16 cellular contexts compared by ENCODE assay signal in the genomic region with DNA sequence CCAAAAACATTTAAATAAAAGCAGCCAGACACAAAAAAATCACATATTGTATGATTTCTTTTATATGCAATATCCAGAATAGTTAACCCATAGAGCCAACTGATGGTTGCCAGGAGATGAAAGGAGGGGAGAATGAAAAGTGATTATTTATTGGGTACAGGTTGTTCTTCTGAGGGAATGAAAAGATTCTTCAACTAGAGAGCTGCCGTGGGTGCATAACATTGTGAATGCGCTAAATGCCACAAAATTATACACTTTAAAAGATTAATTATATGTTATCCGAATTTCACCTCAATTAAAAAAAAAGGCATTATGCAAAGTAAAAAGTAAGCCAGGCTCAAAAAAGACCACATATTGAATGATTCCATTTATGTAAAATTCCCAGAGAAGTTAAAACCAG. TPM values are rescaled to one million over a fixed set of nuclear protein-coding genes. Genes with fewer than 3 reads are reported as not detected.
DNase-seq lines count a peak whose midpoint lies in the region; ATAC-seq and TF ChIP-seq lines count a peak whose summit lies in the region.
"Had no signal": no experiment of that assay in that cellular context is flagged by ENCODE, and none has a peak within 500 bp of the region (broad histone marks: within the 10 kb centered on the region; RNA-seq: fewer than 3 reads in every experiment).

No MANE protein-coding gene starts in this region.

- peak overlapping the region in 7 of 11 experiments; percentile 47 to 71 (median 61); a peak in 12 of 22 replicates for H3K27ac ChIP-seq in BLaER1 treated with 17β-estradiol and CSF1 and Interleukin-3, amounts not matched to agents 10 nM and 100 nM
- H3K27ac ChIP-seq in CD8-positive, alpha-beta T cell (ENCODE audit: low read depth, low read length) = peak overlapping the region; percentile 15
- peak overlapping the region; percentile 64 for H3K27ac ChIP-seq in naive thymus-derived CD4-positive, alpha-beta T cell (ENCODE audit: low read depth, low read length)
- H3K27ac ChIP-seq: ascending aorta, RWPE1, thoracic aorta had no signal

- no peak for DNase-seq in CD8-positive, alpha-beta T cell
- no peak for DNase-seq in activated CD8-positive, alpha-beta T cell treated with anti-CD3 and anti-CD28 coated beads, Interleukin-2, amount 10 ng/mL, durations not matched to agents 7 days and 5 days
- no peak for DNase-seq in naive thymus-derived CD4-positive, alpha-beta T cell
- no peak for DNase-seq in HFFc6
- no peak for DNase-seq in cardiac septum (ENCODE audit: low spot score)
- no peak for DNase-seq in activated CD4-positive, alpha-beta T cell treated with anti-CD3 and anti-CD28 coated beads for 48 hours
- DNase-seq: activated CD4-positive, alpha-beta T cell treated with anti-CD3 and anti-CD28 coated beads, Interleukin-2, amount 50 U/mL, for 4 hours; left colon; NCI-H1105; NCI-H510A treated with DMSO at 0.1 percent for 48 hours; retina had no signal

- H3K9me3 Mint-ChIP-seq in CD8-positive, alpha-beta T cell = peaks cover 5% of the 10 kb centered on the region
- peaks cover 17% of the 10 kb centered on the region for H3K9me3 Mint-ChIP-seq in activated CD8-positive, alpha-beta T cell treated with anti-CD3 and anti-CD28 coated beads, Interleukin-2, amount 10 ng/mL, durations not matched to agents 7 days and 5 days (ENCODE audit: insufficient read depth)
- H3K9me3 Mint-ChIP-seq in naive thymus-derived CD4-positive, alpha-beta T cell = peaks cover 0 to 13% (median 5%) of the 10 kb centered on the region in 11 donors
- H3K9me3 Mint-ChIP-seq in HFFc6 = no peaks in the 10 kb centered on the region

- no peaks in the 10 kb centered on the region; a peak in 1 of 22 replicates for H3K9me3 ChIP-seq in BLaER1 treated with 17β-estradiol and CSF1 and Interleukin-3, amounts not matched to agents 10 nM and 100 nM (replicated peaks in 1 of 11)
- H3K9me3 ChIP-seq in CD8-positive, alpha-beta T cell (ENCODE audit: low read length) = no peaks in the 10 kb centered on the region
- no peaks in the 10 kb centered on the region for H3K9me3 ChIP-seq in naive thymus-derived CD4-positive, alpha-beta T cell (ENCODE audit: control insufficient read depth in 2 of 3, low read length in 3 of 3)
- H3K9me3 ChIP-seq: ascending aorta, thoracic aorta had no signal

- H3K4me2 ChIP-seq in BLaER1 treated with 17β-estradiol and CSF1 and Interleukin-3, amounts not matched to agents 10 nM and 100 nM = peak overlapping the region in 8 of 11 experiments; percentile 37 to 67 (median 50); a peak in 10 of 22 replicates

- H3K9ac ChIP-seq in BLaER1 treated with 17β-estradiol and CSF1 and Interleukin-3, amounts not matched to agents 10 nM and 100 nM = no peak overlapping the region

- H3K27me3 ChIP-seq in BLaER1 treated with 17β-estradiol and CSF1 and Interleukin-3, amounts not matched to agents 10 nM and 100 nM = no peaks in the 10 kb centered on the region
- no peaks in the 10 kb centered on the region for H3K27me3 ChIP-seq in CD8-positive, alpha-beta T cell (ENCODE audit: insufficient read depth, low read length)
- H3K27me3 ChIP-seq in naive thymus-derived CD4-positive, alpha-beta T cell (ENCODE audit: control insufficient read depth in 2 of 2, insufficient read depth in 2 of 2, low read length in 2 of 2) = no peaks in the 10 kb centered on the region
- H3K27me3 ChIP-seq: ascending aorta had no signal

- no peaks in the 10 kb centered on the region for H3K27me3 Mint-ChIP-seq in CD8-positive, alpha-beta T cell (ENCODE audit: low read depth)
- no peaks in the 10 kb centered on the region for H3K27me3 Mint-ChIP-seq in activated CD8-positive, alpha-beta T cell treated with anti-CD3 and anti-CD28 coated beads, Interleukin-2, amount 10 ng/mL, durations not matched to agents 7 days and 5 days (ENCODE audit: low read depth)
- H3K27me3 Mint-ChIP-seq in naive thymus-derived CD4-positive, alpha-beta T cell = no peaks in the 10 kb centered on the region
- H3K27me3 Mint-ChIP-seq in HFFc6 (ENCODE audit: insufficient read depth) = no peaks in the 10 kb centered on the region; the same call in 1 of the 2 replicates

- TF ChIP-seq CTCF in CD8-positive, alpha-beta T cell (IDR thresholded peaks at IDR 0.05) = no peak
- no peak for TF ChIP-seq CTCF in HFFc6 (IDR thresholded peaks at IDR 0.05)

- POLR2A ChIA-PET in CD8-positive, alpha-beta T cell (lab: Charles Lee) = interaction anchor here (1.0 to 1.7 kb wide), 2 partner anchors 86 to 107 kb away, joined by 3 to 5 read pairs; a partner anchor contains a TSS
- POLR2A ChIA-PET in activated CD8-positive, alpha-beta T cell treated with anti-CD3 and anti-CD28 coated beads, Interleukin-2, amount 10 ng/mL, durations not matched to agents 7 days and 5 days (lab: Charles Lee) = no interaction called here
- POLR2A ChIA-PET in naive thymus-derived CD4-positive, alpha-beta T cell (lab: Charles Lee) = interaction anchor here (2.1 kb wide), 1 partner anchor 10 kb away, joined by 11 read pairs; no protein-coding TSS in a partner anchor

- no peaks in the 10 kb centered on the region for H3K36me3 ChIP-seq in BLaER1 treated with 17β-estradiol and CSF1 and Interleukin-3, amounts not matched to agents 10 nM and 100 nM
- no peaks in the 10 kb centered on the region for H3K36me3 ChIP-seq in CD8-positive, alpha-beta T cell (ENCODE audit: insufficient read depth, low read length)
- no peaks in the 10 kb centered on the region for H3K36me3 ChIP-seq in naive thymus-derived CD4-positive, alpha-beta T cell (ENCODE audit: control insufficient read depth in 2 of 3, insufficient read depth in 3 of 3, low read length in 3 of 3)
- H3K36me3 ChIP-seq: ascending aorta, thoracic aorta had no signal

- no peak overlapping the region for H3K4me3 Mint-ChIP-seq in CD8-positive, alpha-beta T cell
- no peak overlapping the region for H3K4me3 Mint-ChIP-seq in activated CD8-positive, alpha-beta T cell treated with anti-CD3 and anti-CD28 coated beads, Interleukin-2, amount 10 ng/mL, durations not matched to agents 7 days and 5 days
- peak overlapping the region in 5 of 10 donors; percentile 16 to 51 (median 33) for H3K4me3 Mint-ChIP-seq in naive thymus-derived CD4-positive, alpha-beta T cell
- no peak overlapping the region for H3K4me3 Mint-ChIP-seq in HFFc6

- no peak overlapping the region for H3K4me3 ChIP-seq in BLaER1 treated with 17β-estradiol and CSF1 and Interleukin-3, amounts not matched to agents 10 nM and 100 nM
- H3K4me3 ChIP-seq in CD8-positive, alpha-beta T cell (ENCODE audit: low read depth, low read length) = no peak overlapping the region
- no peak overlapping the region for H3K4me3 ChIP-seq in naive thymus-derived CD4-positive, alpha-beta T cell (ENCODE audit: low read length)
- H3K4me3 ChIP-seq: ascending aorta, thoracic aorta had no signal

- H4K20me1 ChIP-seq in BLaER1 treated with 17β-estradiol and CSF1 and Interleukin-3, amounts not matched to agents 10 nM and 100 nM = peaks cover 0 to 14% (median 0%) of the 10 kb centered on the region in 11 experiments; a peak in 4 of 22 replicates

- peaks cover 5% of the 10 kb centered on the region for H3K36me3 Mint-ChIP-seq in CD8-positive, alpha-beta T cell
- H3K36me3 Mint-ChIP-seq in activated CD8-positive, alpha-beta T cell treated with anti-CD3 and anti-CD28 coated beads, Interleukin-2, amount 10 ng/mL, durations not matched to agents 7 days and 5 days (ENCODE audit: low read depth) = peaks cover 17% of the 10 kb centered on the region
- peaks cover 0 to 16% (median 6%) of the 10 kb centered on the region in 5 donors for H3K36me3 Mint-ChIP-seq in naive thymus-derived CD4-positive, alpha-beta T cell
- no peaks in the 10 kb centered on the region for H3K36me3 Mint-ChIP-seq in HFFc6 (ENCODE audit: low read depth)

- no peak for ATAC-seq in CD8-positive, alpha-beta T cell
- no peak for ATAC-seq in activated CD8-positive, alpha-beta T cell treated with anti-CD3 and anti-CD28 coated beads, Interleukin-2, amount 10 ng/mL, durations not matched to agents 7 days and 5 days
- ATAC-seq in naive thymus-derived CD4-positive, alpha-beta T cell = no peak
- ATAC-seq: left colon, SK-N-SH treated with all-trans-retinoic acid at 6 μM for 48 hours had no signal

- H3K4me1 ChIP-seq in BLaER1 treated with 17β-estradiol and CSF1 and Interleukin-3, amounts not matched to agents 10 nM and 100 nM = peaks cover 8 to 39% (median 20%) of the 10 kb centered on the region in 10 experiments; a peak in 18 of 20 replicates
- H3K4me1 ChIP-seq in CD8-positive, alpha-beta T cell (ENCODE audit: insufficient read depth, low read length) = peaks cover 14% of the 10 kb centered on the region
- H3K4me1 ChIP-seq in naive thymus-derived CD4-positive, alpha-beta T cell (ENCODE audit: control insufficient read depth in 2 of 2, insufficient read depth in 2 of 2, low read length in 2 of 2) = peaks cover 16 to 18% of the 10 kb centered on the region in 2 donors

- H3K4me1 Mint-ChIP-seq in CD8-positive, alpha-beta T cell (ENCODE audit: low read depth) = peaks cover 35% of the 10 kb centered on the region
- peaks cover 27% of the 10 kb centered on the region for H3K4me1 Mint-ChIP-seq in activated CD8-positive, alpha-beta T cell treated with anti-CD3 and anti-CD28 coated beads, Interleukin-2, amount 10 ng/mL, durations not matched to agents 7 days and 5 days (ENCODE audit: low read depth)
- peaks cover 22 to 47% (median 40%) of the 10 kb centered on the region in 7 donors for H3K4me1 Mint-ChIP-seq in naive thymus-derived CD4-positive, alpha-beta T cell
- peaks cover 21% of the 10 kb centered on the region for H3K4me1 Mint-ChIP-seq in HFFc6 (ENCODE audit: low read depth)

- CTCF ChIA-PET in CD8-positive, alpha-beta T cell (lab: Charles Lee) = interaction anchor here (0.8 kb wide), 1 partner anchor 110 kb away, joined by 3 read pairs; no protein-coding TSS in a partner anchor
- CTCF ChIA-PET in activated CD8-positive, alpha-beta T cell treated with anti-CD3 and anti-CD28 coated beads, Interleukin-2, amount 10 ng/mL, durations not matched to agents 7 days and 5 days (lab: Charles Lee) = no interaction called here
- CTCF ChIA-PET in naive thymus-derived CD4-positive, alpha-beta T cell (lab: Charles Lee) = no interaction called here

- intact Hi-C loops in CD8-positive, alpha-beta T cell (cut with DNase I, micrococcal nuclease) = loop anchor here in 1 of 2 experiments (2.0 kb wide), 1 partner anchor 21 kb away; no protein-coding TSS in a partner anchor
- intact Hi-C loops in naive thymus-derived CD4-positive, alpha-beta T cell (cut with micrococcal nuclease) = no loop called here
- intact Hi-C loops in cardiac septum (cut with DNase I) = no loop called here

- peak overlapping the region; percentile 23 for H3K27ac Mint-ChIP-seq in CD8-positive, alpha-beta T cell
- H3K27ac Mint-ChIP-seq in activated CD8-positive, alpha-beta T cell treated with anti-CD3 and anti-CD28 coated beads, Interleukin-2, amount 10 ng/mL, durations not matched to agents 7 days and 5 days = peak overlapping the region; percentile 88
- H3K27ac Mint-ChIP-seq in naive thymus-derived CD4-positive, alpha-beta T cell = peak overlapping the region; percentile 64 to 97 (median 89)
- H3K27ac Mint-ChIP-seq in HFFc6 = no peak overlapping the region

RNA-seq across cellular contexts. Expression of a gene that starts 36.1 kb away (rescaled TPM):
- 10 to 100 TPM; 75.2 to 75.6 TPM for total RNA-seq in CD8-positive, alpha-beta T cell
- 10 to 100 TPM; 35.9 to 40.2 TPM for total RNA-seq in activated CD8-positive, alpha-beta T cell treated with anti-CD3 and anti-CD28 coated beads, Interleukin-2, amount 10 ng/mL, durations not matched to agents 7 days and 5 days
- total RNA-seq in naive thymus-derived CD4-positive, alpha-beta T cell = 10 to 100 TPM; 25.9 to 45.1 (median 38.9) TPM
- 10 to 100 TPM; 10.3 to 12.5 TPM for polyA plus RNA-seq in naive thymus-derived CD4-positive, alpha-beta T cell
- 10 to 100 TPM; 60.6 to 72.7 (median 68.2) TPM for total RNA-seq in HFFc6 (2021; fragmentation: NEBNext Ultra II Directional; extraction: Animal tissue kit (Norgen Biotek cat#: 25700))
- total RNA-seq in cardiac septum = 48.1 TPM
